ENCODE assay signal across 16 cellular contexts in the genomic region with DNA sequence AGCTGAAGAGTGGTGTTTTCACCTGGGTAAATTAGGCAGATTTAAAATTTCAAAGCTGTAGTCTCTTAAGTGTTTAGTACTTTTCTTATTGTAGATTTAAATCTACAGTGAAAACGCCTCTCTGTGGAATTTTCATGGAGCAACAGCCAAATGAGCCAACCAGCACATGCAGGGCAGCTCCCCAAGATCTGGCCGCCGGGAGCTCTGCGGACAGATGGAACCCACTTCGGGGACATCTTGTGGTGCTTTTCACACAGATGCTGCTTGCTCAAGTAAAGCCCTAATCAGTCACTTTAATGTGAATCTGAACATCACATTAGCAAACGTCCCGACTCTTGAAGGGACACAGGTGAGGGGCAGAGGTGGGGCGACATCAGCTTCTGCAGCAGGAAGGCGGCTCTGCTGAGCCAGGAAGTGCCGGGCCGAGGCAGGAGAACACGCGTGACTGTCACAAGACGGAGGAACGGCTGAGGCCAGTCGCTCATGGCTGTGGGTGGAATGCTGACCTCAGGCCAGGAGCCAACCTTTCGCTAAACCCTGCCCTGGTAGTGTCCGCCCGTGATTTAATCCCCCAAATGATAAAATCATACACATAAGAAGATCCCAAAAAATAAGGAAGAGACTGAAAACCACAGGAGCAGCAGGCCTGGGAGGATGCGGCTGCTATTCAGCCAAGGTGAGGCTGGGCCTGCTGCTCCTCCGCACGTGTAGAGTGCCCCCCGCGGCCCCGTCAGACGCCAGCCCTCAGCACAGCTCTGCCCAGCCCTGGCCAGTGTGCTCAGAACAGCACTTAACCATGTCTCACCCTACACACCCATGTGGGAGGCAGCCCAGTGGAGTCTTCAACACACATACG.
DNase-seq lines count a peak whose midpoint lies in the region; ATAC-seq, FAIRE-seq and TF ChIP-seq lines count a peak whose summit lies in the region.
"Had no signal": no experiment of that assay in that cellular context is flagged by ENCODE, and none has a peak within 500 bp of the region (broad histone marks: within the 10 kb centered on the region; RNA-seq: fewer than 3 reads in every experiment).

No MANE protein-coding gene starts in this region.

- intact Hi-C loops in kidney (cut with DNase I): no loop called here

- no peak overlapping the region for H3K9ac ChIP-seq in kidney (ENCODE audit: low read length in 2 of 2)
- H3K9ac ChIP-seq in Karpas-422 (ENCODE audit: low read length): no peak overlapping the region

- H3K27ac ChIP-seq in GM23338 (ENCODE audit: low read depth) (no peak overlapping the region), kidney (ENCODE audit: low read depth in 2 of 2, low read length in 2 of 2) (no peak overlapping the region), Karpas-422 (ENCODE audit: low read length) (no peak overlapping the region)
- H3K27ac ChIP-seq: A549, SJCRH30 had no signal

- no peaks in the 10 kb centered on the region for H3K36me3 ChIP-seq in GM23338 (ENCODE audit: insufficient read depth)
- peaks cover 12 to 19% of the 10 kb centered on the region in 2 donors for H3K36me3 ChIP-seq in kidney (ENCODE audit: control insufficient read depth in 1 of 2, insufficient read depth in 2 of 2, low read length in 2 of 2)
- H3K36me3 ChIP-seq in Karpas-422 (ENCODE audit: insufficient read depth, low read length): no peaks in the 10 kb centered on the region
- H3K36me3 ChIP-seq: SJCRH30 had no signal

- TF ChIP-seq CTCF in GM23338 (conservative IDR thresholded peaks at IDR 0.05; ENCODE audit: low read depth in 2 of 2) (no peak), brain (conservative IDR thresholded peaks at IDR 0.05) (no peak), kidney (IDR thresholded peaks at IDR 0.05; ENCODE audit: borderline replicate concordance, extremely low read depth, insufficient read depth) (no peak)

- no peaks in the 10 kb centered on the region for H3K4me1 ChIP-seq in GM23338 (ENCODE audit: insufficient read depth)
- H3K4me1 ChIP-seq in kidney (ENCODE audit: control insufficient read depth in 1 of 2, insufficient read depth in 1 of 2, low read depth in 1 of 2, low read length in 2 of 2): no peaks in the 10 kb centered on the region
- H3K4me1 ChIP-seq in Karpas-422 (ENCODE audit: low read length): no peaks in the 10 kb centered on the region
- H3K4me1 ChIP-seq: A549, SJCRH30 had no signal

- no peak overlapping the region for H3K4me3 ChIP-seq in GM23338
- H3K4me3 ChIP-seq in kidney (ENCODE audit: low read length in 2 of 2): no peak overlapping the region
- no peak overlapping the region for H3K4me3 ChIP-seq in Karpas-422 (ENCODE audit: low read length)
- H3K4me3 ChIP-seq: A549, SJCRH30 had no signal

- H3K9me3 Mint-ChIP-seq in GM23338 (no peaks in the 10 kb centered on the region), brain (no peaks in the 10 kb centered on the region)
- H3K9me3 Mint-ChIP-seq in stimulated activated effector memory CD8-positive, alpha-beta T cell treated with anti-CD3 and anti-CD28 coated beads, Interleukin-12 subunit alpha, Interleukin-12 subunit beta, amount 100 ng/mL, for 72 hours: no peaks in the 10 kb centered on the region

- H3K27ac Mint-ChIP-seq in GM23338 (peak overlapping the region; percentile 89), brain (peak overlapping the region; percentile 44 to 99 (median 71))
- peak overlapping the region; percentile 14 for H3K27ac Mint-ChIP-seq in stimulated activated effector memory CD8-positive, alpha-beta T cell treated with anti-CD3 and anti-CD28 coated beads, Interleukin-12 subunit alpha, Interleukin-12 subunit beta, amount 100 ng/mL, for 72 hours

- H3K4me2 ChIP-seq in GM23338: no peak overlapping the region
- H3K4me2 ChIP-seq in Karpas-422 (ENCODE audit: low read depth, low read length, poor library complexity, severe bottlenecking): no peak overlapping the region
- H3K4me2 ChIP-seq: A549 had no signal

- no peaks in the 10 kb centered on the region for H3F3A ChIP-seq in GM23338 (replicated peaks; ENCODE audit: low read depth)

- H2AFZ ChIP-seq in GM23338: no peak overlapping the region
- no peak overlapping the region for H2AFZ ChIP-seq in Karpas-422 (ENCODE audit: low read length)

- no peak for FAIRE-seq in kidney (lab: Jason Lieb, UNC)
- FAIRE-seq: A549, GM12892, H54 had no signal

- H3K27me3 ChIP-seq in GM23338 (ENCODE audit: insufficient read depth) (no peaks in the 10 kb centered on the region), Karpas-422 (ENCODE audit: low read length) (no peaks in the 10 kb centered on the region)
- H3K27me3 ChIP-seq: SJCRH30 had no signal

- no peak for DNase-seq in GM23338 (ENCODE audit: low spot score)
- peak; percentile 44 for DNase-seq in kidney
- DNase-seq in stimulated activated effector memory CD8-positive, alpha-beta T cell treated with anti-CD3 and anti-CD28 coated beads, Interleukin-12 subunit alpha, Interleukin-12 subunit beta, amount 100 ng/mL, for 72 hours (ENCODE audit: low spot score in 2 of 2): no peak
- no peak for DNase-seq in activated CD8-positive, alpha-beta memory T cell treated with anti-CD3 and anti-CD28 coated beads, Interleukin-2, amount 50 U/mL, for 48 hours
- no peak for DNase-seq in SIG-M5 (lab: John Stamatoyannopoulos, UW)
- no peak for DNase-seq in Karpas-422
- DNase-seq: AML-193, GDM1, KG1, NCI-H1092, NCI-H446 treated with DMSO at 0.1 percent for 48 hours, SJCRH30 had no signal

- ATAC-seq in GM23338: no peak
- ATAC-seq in stimulated activated effector memory CD8-positive, alpha-beta T cell treated with anti-CD3 and anti-CD28 coated beads, Interleukin-12 subunit alpha, Interleukin-12 subunit beta, amount 100 ng/mL, for 72 hours: no peak
- ATAC-seq: A549 had no signal

- H3K36me3 Mint-ChIP-seq in GM23338 (ENCODE audit: low read depth) (no peaks in the 10 kb centered on the region; the same call in 2 of the 3 replicates), brain (peaks cover 39% of the 10 kb centered on the region)
- H3K36me3 Mint-ChIP-seq in stimulated activated effector memory CD8-positive, alpha-beta T cell treated with anti-CD3 and anti-CD28 coated beads, Interleukin-12 subunit alpha, Interleukin-12 subunit beta, amount 100 ng/mL, for 72 hours: no peaks in the 10 kb centered on the region

- H3K9me3 ChIP-seq in kidney (ENCODE audit: control insufficient read depth in 1 of 2, low read length in 2 of 2) (no peaks in the 10 kb centered on the region), Karpas-422 (ENCODE audit: low read length) (no peaks in the 10 kb centered on the region)
- H3K9me3 ChIP-seq: A549, SJCRH30 had no signal

- H3K27me3 Mint-ChIP-seq in GM23338 (ENCODE audit: insufficient read depth, low read depth, poor library complexity) (peaks cover 18% of the 10 kb centered on the region), brain (peaks cover 2% of the 10 kb centered on the region)

- H4K20me1 ChIP-seq in GM23338 (replicated peaks; ENCODE audit: insufficient read depth) (no peaks in the 10 kb centered on the region), Karpas-422 (ENCODE audit: insufficient read depth, low read depth, low read length) (no peaks in the 10 kb centered on the region)

- H3K9me2 ChIP-seq in GM23338 (ENCODE audit: insufficient read depth) (no peaks in the 10 kb centered on the region), Karpas-422 (replicated peaks; ENCODE audit: insufficient read depth, low read length) (no peaks in the 10 kb centered on the region)

- no peaks in the 10 kb centered on the region for H3K79me2 ChIP-seq in GM23338 (replicated peaks; ENCODE audit: insufficient read depth)
- H3K79me2 ChIP-seq in Karpas-422 (ENCODE audit: low read length): no peaks in the 10 kb centered on the region

- no peak overlapping the region for H3K4me3 Mint-ChIP-seq in GM23338
- peak overlapping the region in 1 of 5 experiments; percentile 50 for H3K4me3 Mint-ChIP-seq in brain
- no peak overlapping the region for H3K4me3 Mint-ChIP-seq in stimulated activated effector memory CD8-positive, alpha-beta T cell treated with anti-CD3 and anti-CD28 coated beads, Interleukin-12 subunit alpha, Interleukin-12 subunit beta, amount 100 ng/mL, for 72 hours

- H3K4me1 Mint-ChIP-seq in GM23338 (peaks cover 14% of the 10 kb centered on the region), brain (peaks cover 49% of the 10 kb centered on the region)
- H3K4me1 Mint-ChIP-seq in stimulated activated effector memory CD8-positive, alpha-beta T cell treated with anti-CD3 and anti-CD28 coated beads, Interleukin-12 subunit alpha, Interleukin-12 subunit beta, amount 100 ng/mL, for 72 hours: peaks cover 11% of the 10 kb centered on the region

TF ChIP-seq in GM23338, 12 proteins besides CTCF, POLR2A, EP300 and RAD21 (continues in another document):
- no peak for TF ChIP-seq CREB1 (CRISPR knock-in tag; IDR thresholded peaks at IDR 0.05; ENCODE audit: low read depth)
- no peak for TF ChIP-seq ZNF114 (CRISPR knock-in tag; IDR thresholded peaks at IDR 0.05)
- TF ChIP-seq EZH2 (IDR thresholded peaks at IDR 0.05; ENCODE audit: low read depth, unreplicated experiment): no peak
- TF ChIP-seq JUNB (IDR thresholded peaks at IDR 0.05; ENCODE audit: unreplicated experiment): no peak
- TF ChIP-seq, protein P1, sequence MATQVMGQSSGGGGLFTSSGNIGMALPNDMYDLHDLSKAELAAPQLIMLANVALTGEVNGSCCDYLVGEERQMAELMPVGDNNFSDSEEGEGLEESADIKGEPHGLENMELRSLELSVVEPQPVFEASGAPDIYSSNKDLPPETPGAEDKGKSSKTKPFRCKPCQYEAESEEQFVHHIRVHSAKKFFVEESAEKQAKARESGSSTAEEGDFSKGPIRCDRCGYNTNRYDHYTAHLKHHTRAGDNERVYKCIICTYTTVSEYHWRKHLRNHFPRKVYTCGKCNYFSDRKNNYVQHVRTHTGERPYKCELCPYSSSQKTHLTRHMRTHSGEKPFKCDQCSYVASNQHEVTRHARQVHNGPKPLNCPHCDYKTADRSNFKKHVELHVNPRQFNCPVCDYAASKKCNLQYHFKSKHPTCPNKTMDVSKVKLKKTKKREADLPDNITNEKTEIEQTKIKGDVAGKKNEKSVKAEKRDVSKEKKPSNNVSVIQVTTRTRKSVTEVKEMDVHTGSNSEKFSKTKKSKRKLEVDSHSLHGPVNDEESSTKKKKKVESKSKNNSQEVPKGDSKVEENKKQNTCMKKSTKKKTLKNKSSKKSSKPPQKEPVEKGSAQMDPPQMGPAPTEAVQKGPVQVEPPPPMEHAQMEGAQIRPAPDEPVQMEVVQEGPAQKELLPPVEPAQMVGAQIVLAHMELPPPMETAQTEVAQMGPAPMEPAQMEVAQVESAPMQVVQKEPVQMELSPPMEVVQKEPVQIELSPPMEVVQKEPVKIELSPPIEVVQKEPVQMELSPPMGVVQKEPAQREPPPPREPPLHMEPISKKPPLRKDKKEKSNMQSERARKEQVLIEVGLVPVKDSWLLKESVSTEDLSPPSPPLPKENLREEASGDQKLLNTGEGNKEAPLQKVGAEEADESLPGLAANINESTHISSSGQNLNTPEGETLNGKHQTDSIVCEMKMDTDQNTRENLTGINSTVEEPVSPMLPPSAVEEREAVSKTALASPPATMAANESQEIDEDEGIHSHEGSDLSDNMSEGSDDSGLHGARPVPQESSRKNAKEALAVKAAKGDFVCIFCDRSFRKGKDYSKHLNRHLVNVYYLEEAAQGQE (IDR thresholded peaks at IDR 0.05; ENCODE audit: unreplicated experiment): no peak

Comparison
In these comparisons a context has a peak if more than half of its experiments do, and no peak if none do; other contexts are left out.
1. H3K27ac Mint-ChIP-seq: peak in every context shown above with its lines; median percentile 89 in GM23338; 71 in brain; 14 in stimulated activated effector memory CD8-positive, alpha-beta T cell treated with anti-CD3 and anti-CD28 coated beads, Interleukin-12 subunit alpha, Interleukin-12 subunit beta, amount 100 ng/mL, for 72 hours.